ENCODE assay signal across 15 cellular contexts in the genomic region with DNA sequence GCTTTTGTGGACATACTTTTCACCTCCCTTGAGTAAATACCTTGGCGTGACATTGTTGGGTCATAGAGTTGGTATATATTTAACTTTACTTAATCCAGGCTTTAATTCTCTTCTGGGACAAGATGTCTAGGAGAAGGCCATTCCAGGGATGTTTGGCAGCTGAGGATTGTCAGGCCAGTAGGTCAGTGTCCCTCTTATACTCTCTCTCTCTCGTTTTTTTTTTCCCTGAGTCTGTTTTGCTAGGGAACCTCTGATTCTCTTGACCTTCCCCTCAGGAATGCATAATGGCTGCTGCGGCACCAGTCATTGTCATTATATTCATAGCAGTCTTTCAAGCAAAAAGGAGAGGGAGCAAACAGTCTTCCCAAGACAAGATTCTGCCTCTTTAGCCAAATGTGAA.
"Had no signal": no experiment of that assay in that cellular context is flagged by ENCODE, and none has a peak within 500 bp of the region (broad histone marks: within the 10 kb centered on the region; RNA-seq: fewer than 3 reads in every experiment).

No MANE protein-coding gene starts in this region.

- H3K4me1 Mint-ChIP-seq: activated naive CD8-positive, alpha-beta T cell treated with anti-CD3 and anti-CD28 coated beads, Interleukin-2, amount 50 U/mL, for 24 hours had no signal

- H3K27ac Mint-ChIP-seq: activated naive CD8-positive, alpha-beta T cell treated with anti-CD3 and anti-CD28 coated beads, Interleukin-2, amount 50 U/mL, for 24 hours had no signal

- H3K27me3 Mint-ChIP-seq: activated naive CD8-positive, alpha-beta T cell treated with anti-CD3 and anti-CD28 coated beads, Interleukin-2, amount 50 U/mL, for 24 hours had no signal

- H3K4me1 ChIP-seq: testis had no signal

- DNase-seq: activated CD4-positive, alpha-beta T cell treated with anti-CD3 and anti-CD28 coated beads for 48 hours; activated naive CD4-positive, alpha-beta T cell treated with Interleukin-2 at 50 U/mL for 16 hours; activated naive CD8-positive, alpha-beta T cell treated with anti-CD3 and anti-CD28 coated beads, Interleukin-2, amount 50 U/mL, for 24 hours; central memory CD4-positive, alpha-beta T cell; dermis blood vessel endothelial cell; esophagus squamous epithelium; foreskin fibroblast; sigmoid colon; stimulated activated CD4-positive, alpha-beta T cell treated with anti-CD3 and anti-CD28 coated beads, Interleukin-4, amount 100 ng/mL, for 1 hour; stimulated activated CD8-positive, alpha-beta memory T cell treated with anti-CD3 and anti-CD28 coated beads, Interleukin-4, amount 100 ng/mL, for 48 hours; stimulated activated naive CD8-positive, alpha-beta T cell treated with anti-CD3 and anti-CD28 coated beads, Interleukin-15, Interleukin-2, amounts not matched to agents 100 U/mL and 50 U/mL, for 24 hours; SW 1271; testis had no signal

- H3K27me3 ChIP-seq: esophagus squamous epithelium, sigmoid colon, testis, vagina had no signal

- H3K4me3 Mint-ChIP-seq: activated naive CD8-positive, alpha-beta T cell treated with anti-CD3 and anti-CD28 coated beads, Interleukin-2, amount 50 U/mL, for 24 hours; nephron had no signal

- H3K27ac ChIP-seq: testis, vagina had no signal

- H3K4me3 ChIP-seq: esophagus squamous epithelium, sigmoid colon, testis, vagina had no signal

- H3K9me3 ChIP-seq: esophagus squamous epithelium, sigmoid colon, testis, vagina had no signal

- H3K9me3 Mint-ChIP-seq: activated naive CD8-positive, alpha-beta T cell treated with anti-CD3 and anti-CD28 coated beads, Interleukin-2, amount 50 U/mL, for 24 hours had no signal

- H3K36me3 ChIP-seq: sigmoid colon, vagina had no signal
